ENCODE assay signal across 9 cellular contexts in genomic region chrX:41010188-41010846, GRCh38.
DNase-seq lines count a peak whose midpoint lies in the region; ATAC-seq and TF ChIP-seq lines count a peak whose summit lies in the region.
"Had no signal": no experiment of that assay in that cellular context is flagged by ENCODE, and none has a peak within 500 bp of the region (broad histone marks: within the 10 kb centered on the region; RNA-seq: fewer than 3 reads in every experiment).

No MANE protein-coding gene starts in this region.

- peak overlapping the region; percentile 34 to 85 (median 67) for H3K9ac ChIP-seq in subcutaneous abdominal adipose tissue (ENCODE audit: low read length in 5 of 5)

- peak; percentile 49 for DNase-seq in DMS153 (lab: John Stamatoyannopoulos, UW)
- DNase-seq in DMS153 treated with DMSO at 0.1 percent for 48 hours (lab: John Stamatoyannopoulos, UW; ENCODE audit: unreplicated experiment): no peak
- peak; percentile 28 for DNase-seq in RPMI8226
- DNase-seq in activated effector memory CD4-positive, alpha-beta T cell treated with Interleukin-2 at 50 U/mL for 16 hours: peak; percentile 42
- DNase-seq in fibroblast of the conjunctiva (ENCODE audit: low read depth): peak; percentile 80
- DNase-seq in nephron progenitor cell: peak; percentile 29

- H3K27ac ChIP-seq in subcutaneous abdominal adipose tissue (ENCODE audit: low read depth, low read length): peak overlapping the region; percentile 93
- H3K27ac ChIP-seq: 22Rv1 had no signal

- H3K9me3 Mint-ChIP-seq in nephron progenitor cell: peaks cover 36% of the 10 kb centered on the region

- peaks cover 3 to 17% (median 9%) of the 10 kb centered on the region in 5 donors for H3K4me1 ChIP-seq in subcutaneous abdominal adipose tissue (ENCODE audit: control insufficient read depth in 5 of 5, insufficient read depth in 5 of 5, low read length in 5 of 5)

- H3K27ac Mint-ChIP-seq in nephron progenitor cell: peak overlapping the region; percentile 92

- no peaks in the 10 kb centered on the region for H3K9me3 ChIP-seq in subcutaneous abdominal adipose tissue (ENCODE audit: control insufficient read depth in 5 of 5, low read length in 5 of 5)

- no peak overlapping the region for H3K4me3 Mint-ChIP-seq in nephron progenitor cell

- no peaks in the 10 kb centered on the region for H3K36me3 Mint-ChIP-seq in nephron progenitor cell (ENCODE audit: low read depth)

- no peaks in the 10 kb centered on the region for H3K36me3 ChIP-seq in subcutaneous abdominal adipose tissue (ENCODE audit: control insufficient read depth in 5 of 5, insufficient read depth in 5 of 5, low read length in 5 of 5)

- peaks cover 0 to 8% (median 3%) of the 10 kb centered on the region in 5 donors for H3K27me3 ChIP-seq in subcutaneous abdominal adipose tissue (ENCODE audit: control insufficient read depth in 5 of 5, insufficient read depth in 4 of 5, low read length in 5 of 5)

- no peak for TF ChIP-seq CTCF in nephron progenitor cell (IDR thresholded peaks at IDR 0.05)

- peaks cover 26% of the 10 kb centered on the region for H3K4me1 Mint-ChIP-seq in nephron progenitor cell

- ATAC-seq in GM18868 (IDR thresholded peaks at IDR 0.05; ENCODE audit: unreplicated experiment): no peak

- peak overlapping the region in 4 of 5 donors; percentile 49 to 66 (median 52) for H3K4me3 ChIP-seq in subcutaneous abdominal adipose tissue (ENCODE audit: low read depth in 1 of 5, low read length in 5 of 5)

- no peaks in the 10 kb centered on the region for H3K27me3 Mint-ChIP-seq in nephron progenitor cell (ENCODE audit: low read depth, poor library complexity)
